ENCODE assay signal across 8 cellular contexts in the genomic region with DNA sequence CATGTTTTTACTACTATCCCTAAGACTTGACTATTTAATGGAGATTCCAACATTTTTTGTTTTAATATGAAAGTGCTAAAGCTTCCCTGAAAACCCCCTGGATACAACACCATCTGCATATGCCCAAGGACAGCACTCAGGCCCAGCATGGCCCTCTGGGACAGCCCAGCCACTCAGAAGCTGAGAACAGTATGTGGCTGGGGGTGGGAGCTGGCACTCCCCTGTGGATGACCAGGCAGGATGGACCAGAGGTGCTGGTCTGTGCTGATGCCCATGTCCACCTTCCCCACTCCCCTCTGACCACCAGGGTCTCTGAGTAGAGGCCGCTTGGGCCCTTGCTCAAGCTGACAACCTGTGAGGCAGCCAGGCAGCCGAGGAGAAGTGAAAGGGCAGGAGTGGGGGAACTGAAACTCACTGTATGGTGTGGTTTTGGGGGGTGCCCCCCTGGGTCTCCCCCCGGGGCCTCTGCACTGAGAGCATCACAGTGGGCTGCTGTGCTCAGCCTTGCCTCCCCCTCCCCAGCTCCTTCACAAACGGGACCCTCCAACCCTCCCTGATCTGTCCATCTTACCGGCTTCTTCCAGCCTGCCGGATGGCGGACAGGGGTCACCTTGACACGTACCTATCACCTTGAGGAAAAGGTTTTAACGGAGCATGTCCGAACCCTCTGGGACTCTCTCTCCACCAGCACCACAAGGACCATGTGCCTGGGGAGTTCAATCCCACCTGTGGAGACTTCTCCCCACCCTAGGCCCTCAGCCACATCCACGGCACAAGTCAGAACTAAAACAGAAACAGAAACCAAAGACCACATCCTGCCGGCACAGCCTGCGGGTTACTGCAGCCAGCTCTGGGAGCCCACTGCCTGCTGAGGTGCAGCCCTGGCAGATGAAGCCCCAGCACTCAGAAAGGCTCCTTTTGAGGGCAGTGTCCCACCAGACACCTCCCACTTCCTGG. TPM values are rescaled to one million over a fixed set of nuclear protein-coding genes. Genes with fewer than 3 reads are reported as not detected.
A peak's percentile ranks its signal among the peaks of the same experiment; 100 is the strongest.
DNase-seq lines count a peak whose midpoint lies in the region; ATAC-seq, FAIRE-seq and TF ChIP-seq lines count a peak whose summit lies in the region.

TMEM229B (minus strand) TSS at position 785 of the 957 bp plus-strand sequence. CDS start 14,798 bp downstream, outside the sequence.

- H3K27me3 Mint-ChIP-seq in CD8-positive, alpha-beta memory T cell: no peaks in the 10 kb centered on the region
- peaks cover 12% of the 10 kb centered on the region for H3K27me3 Mint-ChIP-seq in activated CD8-positive, alpha-beta memory T cell treated with anti-CD3 and anti-CD28 coated beads, Interleukin-2, amount 10 ng/mL, durations not matched to agents 7 days and 5 days
- peaks cover 3% of the 10 kb centered on the region for H3K27me3 Mint-ChIP-seq in type B pancreatic cell

- peaks cover 6 to 8% (median 7%) of the 10 kb centered on the region in 5 donors for H3K9me3 Mint-ChIP-seq in CD8-positive, alpha-beta memory T cell
- peaks cover 7% of the 10 kb centered on the region for H3K9me3 Mint-ChIP-seq in activated CD8-positive, alpha-beta memory T cell treated with anti-CD3 and anti-CD28 coated beads, Interleukin-2, amount 10 ng/mL, durations not matched to agents 7 days and 5 days (ENCODE audit: low read depth)
- H3K9me3 Mint-ChIP-seq in type B pancreatic cell: peaks cover 7% of the 10 kb centered on the region

- POLR2A ChIA-PET in CD8-positive, alpha-beta memory T cell (lab: Charles Lee): interaction anchor here (0.6 to 1.3 kb wide), 3 partner anchors 26 to 128 kb away, joined by 3 to 4 read pairs (median 3); partner anchors contain the start of genes ATP6V1D and EIF2S1

- peak; percentile 61 to 87 (median 78) for DNase-seq in CD8-positive, alpha-beta memory T cell
- DNase-seq in LoVo (ENCODE audit: low spot score) (peak; percentile 19), frontal cortex (ENCODE audit: low spot score in 2 of 2) (no peak), amniotic stem cell (lab: John Stamatoyannopoulos, UW) (no peak), type B pancreatic cell (ENCODE audit: extremely low spot score, unreplicated experiment) (no peak)
- DNase-seq in activated CD8-positive, alpha-beta memory T cell treated with anti-CD3 and anti-CD28 coated beads, Interleukin-2, amount 10 ng/mL, durations not matched to agents 7 days and 5 days: peak; percentile 95
- peak; percentile 37 to 60 for DNase-seq in stimulated activated CD4-positive, alpha-beta T cell treated with anti-CD3 and anti-CD28 coated beads, Interleukin-1b, Interleukin-23, amount 100 ng/mL, for 4 hours (ENCODE audit: low read depth in 2 of 2)

- H3K9me3 ChIP-seq in CD8-positive, alpha-beta memory T cell (ENCODE audit: low read length): no peaks in the 10 kb centered on the region

- peaks cover 63 to 83% (median 68%) of the 10 kb centered on the region in 3 donors for H3K4me1 Mint-ChIP-seq in CD8-positive, alpha-beta memory T cell
- H3K4me1 Mint-ChIP-seq in activated CD8-positive, alpha-beta memory T cell treated with anti-CD3 and anti-CD28 coated beads, Interleukin-2, amount 10 ng/mL, durations not matched to agents 7 days and 5 days: peaks cover 39% of the 10 kb centered on the region
- H3K4me1 Mint-ChIP-seq in type B pancreatic cell (ENCODE audit: unreplicated experiment): peaks cover 6% of the 10 kb centered on the region

- H3K36me3 Mint-ChIP-seq in CD8-positive, alpha-beta memory T cell: peaks cover 11 to 50% (median 13%) of the 10 kb centered on the region in 3 donors
- H3K36me3 Mint-ChIP-seq in activated CD8-positive, alpha-beta memory T cell treated with anti-CD3 and anti-CD28 coated beads, Interleukin-2, amount 10 ng/mL, durations not matched to agents 7 days and 5 days: peaks cover 16% of the 10 kb centered on the region
- peaks cover 5% of the 10 kb centered on the region for H3K36me3 Mint-ChIP-seq in type B pancreatic cell

- no peak for FAIRE-seq in frontal cortex (lab: Jason Lieb, UNC)

- TF ChIP-seq CTCF in type B pancreatic cell (conservative IDR thresholded peaks at IDR 0.05): no peak

- peak; percentile 92 for ATAC-seq in GM21528 (IDR thresholded peaks at IDR 0.05; ENCODE audit: low FRiP score, unreplicated experiment)
- ATAC-seq in activated CD8-positive, alpha-beta memory T cell treated with anti-CD3 and anti-CD28 coated beads, Interleukin-2, amount 10 ng/mL, durations not matched to agents 7 days and 5 days: peak; percentile 98

- H3K27me3 ChIP-seq in CD8-positive, alpha-beta memory T cell (ENCODE audit: insufficient read depth, low read length, poor library complexity, severe bottlenecking): no peaks in the 10 kb centered on the region

- peak within 1 kb of the TSS; percentile 95 for H3K4me3 ChIP-seq in CD8-positive, alpha-beta memory T cell (ENCODE audit: low read length)

- H3K36me3 ChIP-seq in CD8-positive, alpha-beta memory T cell (ENCODE audit: insufficient read depth, low read length): peaks cover 22% of the 10 kb centered on the region

- peak within 1 kb of the TSS; percentile 93 for H3K27ac ChIP-seq in CD8-positive, alpha-beta memory T cell (ENCODE audit: low read depth, low read length)

- CTCF ChIA-PET in CD8-positive, alpha-beta memory T cell (lab: Charles Lee): interaction anchor here (1.1 to 1.9 kb wide), 9 partner anchors 16 to 83 kb away, joined by 3 to 8 read pairs (median 4); no protein-coding TSS in a partner anchor
- CTCF ChIA-PET in activated CD8-positive, alpha-beta memory T cell treated with anti-CD3 and anti-CD28 coated beads, Interleukin-2, amount 10 ng/mL, durations not matched to agents 7 days and 5 days (lab: Charles Lee): interaction anchor here (0.9 to 2.7 kb wide), 10 partner anchors 8 to 216 kb away, joined by 3 to 13 read pairs (median 4); partner anchors contain the start of genes ATP6V1D and PLEKHH1

- peak within 1 kb of the TSS; percentile 97 to 100 (median 99) for H3K4me3 Mint-ChIP-seq in CD8-positive, alpha-beta memory T cell
- H3K4me3 Mint-ChIP-seq in activated CD8-positive, alpha-beta memory T cell treated with anti-CD3 and anti-CD28 coated beads, Interleukin-2, amount 10 ng/mL, durations not matched to agents 7 days and 5 days: peak within 1 kb of the TSS; percentile 73
- no peak within 1 kb of the TSS for H3K4me3 Mint-ChIP-seq in type B pancreatic cell

- H3K27ac Mint-ChIP-seq in CD8-positive, alpha-beta memory T cell: peak within 1 kb of the TSS; percentile 97 to 100 (median 99)
- peak within 1 kb of the TSS; percentile 89 for H3K27ac Mint-ChIP-seq in activated CD8-positive, alpha-beta memory T cell treated with anti-CD3 and anti-CD28 coated beads, Interleukin-2, amount 10 ng/mL, durations not matched to agents 7 days and 5 days
- no peak within 1 kb of the TSS for H3K27ac Mint-ChIP-seq in type B pancreatic cell

- H3K4me1 ChIP-seq in CD8-positive, alpha-beta memory T cell (ENCODE audit: insufficient read depth, low read length): peaks cover 45% of the 10 kb centered on the region

RNA-seq across cellular contexts. Expression of gene TMEM229B, which starts in this region (rescaled TPM):
- 1 to 10 TPM; 3.2 to 4.4 TPM for total RNA-seq in CD8-positive, alpha-beta memory T cell
- polyA plus RNA-seq in CD8-positive, alpha-beta memory T cell: 34.4 TPM
- total RNA-seq in activated CD8-positive, alpha-beta memory T cell treated with anti-CD3 and anti-CD28 coated beads, Interleukin-2, amount 10 ng/mL, durations not matched to agents 7 days and 5 days: 1 to 10 TPM; 5.1 to 7.0 TPM
- 22.4 TPM for total RNA-seq in frontal cortex
- total RNA-seq in type B pancreatic cell (ENCODE audit: low replicate concordance): 2.1 and 2.7 TPM in 2 replicates

Comparison
In these comparisons a context has a peak if more than half of its experiments do, and no peak if none do; other contexts are left out.
1. DNase-seq: peak in CD8-positive, alpha-beta memory T cell (5 of 5), LoVo (single experiment), activated CD8-positive, alpha-beta memory T cell treated with anti-CD3 and anti-CD28 coated beads, Interleukin-2, amount 10 ng/mL, durations not matched to agents 7 days and 5 days (single experiment) and stimulated activated CD4-positive, alpha-beta T cell treated with anti-CD3 and anti-CD28 coated beads, Interleukin-1b, Interleukin-23, amount 100 ng/mL, for 4 hours (2 of 2); none in frontal cortex (0 of 2), amniotic stem cell (single experiment) and type B pancreatic cell (single experiment).